23 cellular contexts compared by ENCODE assay signal in the genomic region with DNA sequence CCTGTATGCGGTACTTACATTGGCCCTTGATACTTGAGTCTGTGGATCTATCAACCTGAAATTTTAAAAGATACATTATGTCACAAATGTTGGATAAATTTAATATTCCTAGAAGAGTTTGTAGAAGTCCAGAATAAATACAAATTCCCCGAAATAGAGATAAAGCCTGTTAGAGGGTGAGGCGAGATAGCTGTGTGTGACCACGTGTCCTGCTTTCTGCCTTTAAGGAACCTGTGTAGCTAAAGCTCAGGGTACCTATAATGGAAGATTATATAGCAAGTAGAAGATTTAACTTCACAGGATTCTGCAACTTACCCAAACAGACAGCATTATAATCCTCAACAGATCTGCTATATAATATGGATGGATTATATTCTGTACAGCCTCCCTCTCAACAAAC. TPM values are rescaled to one million over a fixed set of nuclear protein-coding genes. Genes with fewer than 3 reads are reported as not detected.
DNase-seq lines count a peak whose midpoint lies in the region; ATAC-seq and TF ChIP-seq lines count a peak whose summit lies in the region.
"Had no signal": no experiment of that assay in that cellular context is flagged by ENCODE, and none has a peak within 500 bp of the region (broad histone marks: within the 10 kb centered on the region; RNA-seq: fewer than 3 reads in every experiment).

No MANE protein-coding gene starts in this region.

- H3K36me3 Mint-ChIP-seq in activated T-cell treated with anti-CD3 and anti-CD28 coated beads, Interleukin-2, amount 50 U/mL, for 72 hours (ENCODE audit: insufficient read depth in 2 of 2) = peaks cover 19 to 28% of the 10 kb centered on the region in 2 donors
- peaks cover 88% of the 10 kb centered on the region for H3K36me3 Mint-ChIP-seq in activated T-cell treated with anti-CD3 and anti-CD28 coated beads, Interleukin-2, amount 50 U/mL, for 24 hours (ENCODE audit: low read depth)
- H3K36me3 Mint-ChIP-seq in CD4-positive, alpha-beta T cell (ENCODE audit: low read depth) = peaks cover 90% of the 10 kb centered on the region
- H3K36me3 Mint-ChIP-seq in progenitor cell of endocrine pancreas (ENCODE audit: insufficient read depth) = peaks cover 58% of the 10 kb centered on the region
- peaks cover under 1 to 71% (median 30%) of the 10 kb centered on the region in 3 donors for H3K36me3 Mint-ChIP-seq in naive thymus-derived CD8-positive, alpha-beta T cell

- TF ChIP-seq CTCF in CD4-positive, alpha-beta T cell (IDR thresholded peaks at IDR 0.05) = no peak
- no peak for TF ChIP-seq CTCF in progenitor cell of endocrine pancreas (IDR thresholded peaks at IDR 0.05; ENCODE audit: unreplicated experiment)

- no peak for DNase-seq in activated T-cell treated with anti-CD3 and anti-CD28 coated beads, Interleukin-2, amount 50 U/mL, for 72 hours
- DNase-seq in activated T-cell treated with anti-CD3 and anti-CD28 coated beads, Interleukin-2, amount 50 U/mL, for 24 hours = no peak
- DNase-seq in CD4-positive, alpha-beta T cell = no peak
- DNase-seq in erythroblast (lab: John Stamatoyannopoulos, UW) (peak; percentile 32 to 43), progenitor cell of endocrine pancreas (ENCODE audit: low spot score, unreplicated experiment) (no peak), substantia nigra (lab: John Stamatoyannopoulos, UW) (no peak)
- DNase-seq in naive thymus-derived CD8-positive, alpha-beta T cell = no peak
- DNase-seq: 8988T; ACHN; AML-193; BE2C; Calu3; CD4-positive, alpha-beta memory T cell; COR-L47; DMS53; DMS79 treated with DMSO at 0.1 percent for 48 hours; GF-D8; GM23248; H7; HCEC 1CT had no signal

- intact Hi-C loops in CD4-positive, alpha-beta T cell (cut with DNase I, micrococcal nuclease) = loop anchor here in 1 of 2 experiments (5.0 kb wide), 1 partner anchor 40 kb away; no protein-coding TSS in a partner anchor

- H3K27me3 ChIP-seq in CD4-positive, alpha-beta T cell (ENCODE audit: control insufficient read depth, insufficient read depth, low read length) = no peaks in the 10 kb centered on the region
- H3K27me3 ChIP-seq: BE2C; BLaER1 treated with 17β-estradiol and CSF1 and Interleukin-3, amounts not matched to agents 10 nM and 100 nM had no signal

- peaks cover 9 to 12% of the 10 kb centered on the region in 2 donors for H3K9me3 Mint-ChIP-seq in activated T-cell treated with anti-CD3 and anti-CD28 coated beads, Interleukin-2, amount 50 U/mL, for 72 hours
- H3K9me3 Mint-ChIP-seq in activated T-cell treated with anti-CD3 and anti-CD28 coated beads, Interleukin-2, amount 50 U/mL, for 24 hours = peaks cover 14% of the 10 kb centered on the region
- no peaks in the 10 kb centered on the region for H3K9me3 Mint-ChIP-seq in CD4-positive, alpha-beta T cell
- H3K9me3 Mint-ChIP-seq in progenitor cell of endocrine pancreas (ENCODE audit: low read depth) = peaks cover 16% of the 10 kb centered on the region
- peaks cover 0 to 19% (median 7%) of the 10 kb centered on the region in 9 donors for H3K9me3 Mint-ChIP-seq in naive thymus-derived CD8-positive, alpha-beta T cell

- no peaks in the 10 kb centered on the region for H3K27me3 Mint-ChIP-seq in activated T-cell treated with anti-CD3 and anti-CD28 coated beads, Interleukin-2, amount 50 U/mL, for 72 hours (ENCODE audit: low read depth)
- no peaks in the 10 kb centered on the region for H3K27me3 Mint-ChIP-seq in activated T-cell treated with anti-CD3 and anti-CD28 coated beads, Interleukin-2, amount 50 U/mL, for 24 hours
- no peaks in the 10 kb centered on the region for H3K27me3 Mint-ChIP-seq in CD4-positive, alpha-beta T cell
- H3K27me3 Mint-ChIP-seq in progenitor cell of endocrine pancreas = no peaks in the 10 kb centered on the region
- no peaks in the 10 kb centered on the region for H3K27me3 Mint-ChIP-seq in naive thymus-derived CD8-positive, alpha-beta T cell
- H3K27me3 Mint-ChIP-seq: CD4-positive, alpha-beta memory T cell had no signal

- no peak for TF ChIP-seq POLR2A in erythroblast (IDR thresholded peaks at IDR 0.05; ENCODE audit: low read length)

- no peaks in the 10 kb centered on the region for H3K9me3 ChIP-seq in CD4-positive, alpha-beta T cell (ENCODE audit: control insufficient read depth, low read length)
- H3K9me3 ChIP-seq: BE2C had no signal

- H3K27ac ChIP-seq in CD4-positive, alpha-beta T cell (ENCODE audit: low read depth, low read length) = no peak overlapping the region
- no peak overlapping the region for H3K27ac ChIP-seq in substantia nigra (ENCODE audit: low read depth, low read length, poor library complexity, severe bottlenecking)
- H3K27ac ChIP-seq: A549; BLaER1 treated with 17β-estradiol and CSF1 and Interleukin-3, amounts not matched to agents 10 nM and 100 nM; GM23248 had no signal

- POLR2A ChIA-PET in CD4-positive, alpha-beta T cell (lab: Charles Lee) = no interaction called here
- POLR2A ChIA-PET in naive thymus-derived CD8-positive, alpha-beta T cell (lab: Charles Lee) = no interaction called here

- CTCF ChIA-PET in CD4-positive, alpha-beta T cell (lab: Charles Lee) = no interaction called here

- H3K4me3 Mint-ChIP-seq in activated T-cell treated with anti-CD3 and anti-CD28 coated beads, Interleukin-2, amount 50 U/mL, for 72 hours = no peak overlapping the region
- H3K4me3 Mint-ChIP-seq in activated T-cell treated with anti-CD3 and anti-CD28 coated beads, Interleukin-2, amount 50 U/mL, for 24 hours = no peak overlapping the region
- H3K4me3 Mint-ChIP-seq in CD4-positive, alpha-beta T cell = no peak overlapping the region
- H3K4me3 Mint-ChIP-seq in progenitor cell of endocrine pancreas (ENCODE audit: low read depth) = no peak overlapping the region
- H3K4me3 Mint-ChIP-seq in naive thymus-derived CD8-positive, alpha-beta T cell = no peak overlapping the region
- H3K4me3 Mint-ChIP-seq: CD14-positive monocyte; CD4-positive, alpha-beta memory T cell had no signal

- H3K27ac Mint-ChIP-seq in activated T-cell treated with anti-CD3 and anti-CD28 coated beads, Interleukin-2, amount 50 U/mL, for 72 hours = peak overlapping the region; percentile 77
- H3K27ac Mint-ChIP-seq in activated T-cell treated with anti-CD3 and anti-CD28 coated beads, Interleukin-2, amount 50 U/mL, for 24 hours = no peak overlapping the region
- H3K27ac Mint-ChIP-seq in CD4-positive, alpha-beta T cell = peak overlapping the region; percentile 25
- peak overlapping the region; percentile 44 for H3K27ac Mint-ChIP-seq in progenitor cell of endocrine pancreas
- peak overlapping the region in 5 of 10 donors; percentile 16 to 63 (median 25) for H3K27ac Mint-ChIP-seq in naive thymus-derived CD8-positive, alpha-beta T cell
- H3K27ac Mint-ChIP-seq: CD14-positive monocyte had no signal

- ATAC-seq in activated T-cell treated with anti-CD3 and anti-CD28 coated beads, Interleukin-2, amount 50 U/mL, for 72 hours (replicated peaks in 1 of 2) = no peak
- ATAC-seq in CD4-positive, alpha-beta T cell (ENCODE audit: poor library complexity) = no peak
- ATAC-seq in naive thymus-derived CD8-positive, alpha-beta T cell = no peak

- peaks cover 9% of the 10 kb centered on the region for H3K4me1 Mint-ChIP-seq in activated T-cell treated with anti-CD3 and anti-CD28 coated beads, Interleukin-2, amount 50 U/mL, for 72 hours (ENCODE audit: low read depth)
- peaks cover 6% of the 10 kb centered on the region for H3K4me1 Mint-ChIP-seq in activated T-cell treated with anti-CD3 and anti-CD28 coated beads, Interleukin-2, amount 50 U/mL, for 24 hours (ENCODE audit: low read depth)
- H3K4me1 Mint-ChIP-seq in CD4-positive, alpha-beta T cell (ENCODE audit: low read depth) = peaks cover 9% of the 10 kb centered on the region
- peaks cover 2% of the 10 kb centered on the region for H3K4me1 Mint-ChIP-seq in progenitor cell of endocrine pancreas (ENCODE audit: low read depth)
- peaks cover 0 to 6% (median 1%) of the 10 kb centered on the region in 4 donors for H3K4me1 Mint-ChIP-seq in naive thymus-derived CD8-positive, alpha-beta T cell
- H3K4me1 Mint-ChIP-seq: CD14-positive monocyte had no signal

RNA-seq across cellular contexts. Expression of gene APPL2, which starts 58.8 kb away (rescaled TPM):
- total RNA-seq in activated T-cell treated with anti-CD3 and anti-CD28 coated beads, Interleukin-2, amount 50 U/mL, for 72 hours = 10 to 100 TPM; 18.9 to 19.7 TPM
- 10 to 100 TPM; 58.8 to 59.9 TPM for total RNA-seq in CD4-positive, alpha-beta T cell
- total RNA-seq in progenitor cell of endocrine pancreas = 158 and 159 TPM in 2 replicates
- total RNA-seq in naive thymus-derived CD8-positive, alpha-beta T cell = 10 to 100 TPM; 66.2 to 71.2 TPM
- 10 to 100 TPM in 2 of 3 donors, 1 to 10 TPM in 1; 8.2 to 14.6 (median 13.6) TPM for polyA plus RNA-seq in naive thymus-derived CD8-positive, alpha-beta T cell

Comparison
In these comparisons a context has a peak if more than half of its experiments do, and no peak if none do; other contexts are left out.
1. DNase-seq: peak in erythroblast (2 of 2); none in activated T-cell treated with anti-CD3 and anti-CD28 coated beads, Interleukin-2, amount 50 U/mL, for 72 hours (0 of 2), activated T-cell treated with anti-CD3 and anti-CD28 coated beads, Interleukin-2, amount 50 U/mL, for 24 hours (single experiment), CD4-positive, alpha-beta T cell (0 of 10), progenitor cell of endocrine pancreas (single experiment), naive thymus-derived CD8-positive, alpha-beta T cell (0 of 10) and substantia nigra (0 of 49).